8 cellular contexts compared by ENCODE assay signal in genomic region chr1:54911076-54911475, GRCh38. TPM values are rescaled to one million over a fixed set of nuclear protein-coding genes. Genes with fewer than 3 reads are reported as not detected.
DNase-seq lines count a peak whose midpoint lies in the region.
"Not testable (repeated sequence)": the region's sequence is repeated elsewhere in the genome, so short reads cannot be mapped to it uniquely, and the experiment has no call there.

No MANE protein-coding gene starts in this region.

- intact Hi-C loops in head of caudate nucleus (cut with DNase I); posterior cingulate gyrus (cut with DNase I): not testable (repeated sequence)

- DNase-seq in Ammon's horn (ENCODE audit: low spot score) (peak; percentile 52), head of caudate nucleus (peak in 40 of 42 donors; percentile 22 to 95 (median 66)), nucleus accumbens (lab: John Stamatoyannopoulos, UW) (peak in 32 of 56 donors; percentile 2 to 84 (median 33)), posterior cingulate gyrus (peak in 8 of 10 donors; percentile 22 to 96 (median 60))

- not testable (repeated sequence) for H3K27me3 ChIP-seq in layer of hippocampus (ENCODE audit: control insufficient read depth, insufficient read depth, low read length)

- H3K27ac ChIP-seq in angular gyrus (ENCODE audit: low read depth, low read length) (peak overlapping the region; percentile 11), cingulate gyrus (ENCODE audit: low read depth, low read length) (peak overlapping the region; percentile 1), layer of hippocampus (ENCODE audit: low read depth, low read length) (peak overlapping the region; percentile 62), temporal lobe (ENCODE audit: low read depth, low read length) (peak overlapping the region; percentile 51)

RNA-seq across cellular contexts. Expression of gene DHCR24, which starts 24.1 kb away (rescaled TPM):
- 37.4 TPM for total RNA-seq in temporal lobe

Comparison
In these comparisons a context has a peak if more than half of its experiments do, and no peak if none do; other contexts are left out.
1. Peak in every context shown above with its lines: DNase-seq and H3K27ac ChIP-seq.
2. H3K27ac ChIP-seq: peak in every context shown above with its lines; median percentile 62 in layer of hippocampus; 51 in temporal lobe; 11 in angular gyrus; 1 in cingulate gyrus.